Comparison of ENCODE assay signal across 8 cellular contexts in genomic region chr7:16646427-16647081, GRCh38. TPM values are rescaled to one million over a fixed set of nuclear protein-coding genes. Genes with fewer than 3 reads are reported as not detected.
DNase-seq lines count a peak whose midpoint lies in the region; ATAC-seq and TF ChIP-seq lines count a peak whose summit lies in the region.

No MANE protein-coding gene starts in this region.

- intact Hi-C loops in esophagus muscularis mucosa (cut with DNase I), result no loop called here

- H3K27me3 Mint-ChIP-seq in neural crest cell (ENCODE audit: low read depth), result no peaks in the 10 kb centered on the region

- H3K36me3 ChIP-seq in HUES48 (ENCODE audit: control insufficient read depth, insufficient read depth, low read length), result no peaks in the 10 kb centered on the region
- H3K36me3 ChIP-seq in esophagus muscularis mucosa, result no peaks in the 10 kb centered on the region

- peak overlapping the region; percentile 100 for H3K27ac Mint-ChIP-seq in neural crest cell (ENCODE audit: unreplicated experiment)

- H3K4me1 ChIP-seq in HUES48 (ENCODE audit: control insufficient read depth, insufficient read depth, low read length) (peaks cover 29% of the 10 kb centered on the region), esophagus muscularis mucosa (peaks cover 29 to 75% (median 74%) of the 10 kb centered on the region in 4 donors)

- WGBS in esophagus muscularis mucosa, result 0% methylated on average over 4 of the region's 34 CpGs

- H3K9me3 Mint-ChIP-seq in neural crest cell, result no peaks in the 10 kb centered on the region

- H3K27ac ChIP-seq in HUES48 (ENCODE audit: low read depth, low read length), result peak overlapping the region; percentile 95
- peak overlapping the region; percentile 90 to 94 (median 92) for H3K27ac ChIP-seq in esophagus muscularis mucosa (replicated peaks in 1 of 4)

- peaks cover 55% of the 10 kb centered on the region for H3K4me1 Mint-ChIP-seq in neural crest cell

- peak; percentile 32 for DNase-seq in NCI-H1105 treated with DMSO at 0.1 percent for 48 hours (lab: John Stamatoyannopoulos, UW)
- DNase-seq in NCI-H1105 (lab: John Stamatoyannopoulos, UW), result no peak
- peak; percentile 26 for DNase-seq in UCSD-AML1 (lab: John Stamatoyannopoulos, UW; ENCODE audit: unreplicated experiment)
- DNase-seq in esophagus muscularis mucosa (ENCODE audit: extremely low spot score), result no peak
- no peak for DNase-seq in neural crest cell (ENCODE audit: low read depth, low spot score)
- DNase-seq in islet precursor cell, result no peak

- H3K4me3 Mint-ChIP-seq in neural crest cell, result peak overlapping the region; percentile 99

- TF ChIP-seq POLR2A in esophagus muscularis mucosa (IDR thresholded peaks at IDR 0.05; ENCODE audit: low read depth), result no peak

- ATAC-seq in HG02981 (IDR thresholded peaks at IDR 0.05; ENCODE audit: unreplicated experiment), result no peak

- TF ChIP-seq CTCF in esophagus muscularis mucosa (IDR thresholded peaks at IDR 0.05) (no peak), neural crest cell (conservative IDR thresholded peaks at IDR 0.05) (no peak)

- H3K9ac ChIP-seq in HUES48 (ENCODE audit: low read depth, low read length), result peak overlapping the region; percentile 99

- peaks cover 8% of the 10 kb centered on the region for H3K27me3 ChIP-seq in HUES48 (ENCODE audit: control insufficient read depth, insufficient read depth, low read length)
- no peaks in the 10 kb centered on the region for H3K27me3 ChIP-seq in esophagus muscularis mucosa

- H3K4me3 ChIP-seq in HUES48 (ENCODE audit: low read depth, low read length) (peak overlapping the region; percentile 98), esophagus muscularis mucosa (peak overlapping the region; percentile 72 to 93 (median 84))

- no peak for TF ChIP-seq EP300 in esophagus muscularis mucosa (IDR thresholded peaks at IDR 0.05)

- no peaks in the 10 kb centered on the region for H3K9me3 ChIP-seq in HUES48 (ENCODE audit: control insufficient read depth, insufficient read depth, low read length)
- H3K9me3 ChIP-seq in esophagus muscularis mucosa, result no peaks in the 10 kb centered on the region

- no peaks in the 10 kb centered on the region for H3K36me3 Mint-ChIP-seq in neural crest cell (ENCODE audit: low read depth)

RNA-seq across cellular contexts. Expression of gene BZW2, which starts 0.6 kb away (rescaled TPM):
- total RNA-seq in esophagus muscularis mucosa (10 to 100 TPM; 48.1 to 73.9 (median 62.4) TPM), neural crest cell (98.2 and 108 TPM in 2 replicates)

RNA-seq across cellular contexts. Expression of gene ANKMY2, which starts 1.0 kb away (rescaled TPM):
- total RNA-seq in esophagus muscularis mucosa (10 to 100 TPM; 12.4 to 24.9 (median 17.6) TPM), neural crest cell (24.7 and 25.0 TPM in 2 replicates)

Comparison
In these comparisons a context has a peak if more than half of its experiments do, and no peak if none do; other contexts are left out.
1. DNase-seq: peak in NCI-H1105 treated with DMSO at 0.1 percent for 48 hours (single experiment) and UCSD-AML1 (single experiment); none in NCI-H1105 (single experiment), esophagus muscularis mucosa (single experiment), neural crest cell (single experiment) and islet precursor cell (single experiment).